Comparison of ENCODE assay signal across 9 cellular contexts in genomic region chr7:22433710-22434460, GRCh38.
A peak's percentile ranks its signal among the peaks of the same experiment; 100 is the strongest.
DNase-seq lines count a peak whose midpoint lies in the region; ATAC-seq and TF ChIP-seq lines count a peak whose summit lies in the region.
"Had no signal": no experiment of that assay in that cellular context is flagged by ENCODE, and none has a peak within 500 bp of the region (broad histone marks: within the 10 kb centered on the region; RNA-seq: fewer than 3 reads in every experiment).

No MANE protein-coding gene starts in this region.

- H4K20me1 ChIP-seq in BLaER1, result no peaks in the 10 kb centered on the region

- ATAC-seq in HG03095 (IDR thresholded peaks at IDR 0.05; ENCODE audit: unreplicated experiment) (no peak), HG02763 (IDR thresholded peaks at IDR 0.05; ENCODE audit: unreplicated experiment) (no peak), HG02884 (IDR thresholded peaks at IDR 0.05; ENCODE audit: unreplicated experiment) (no peak)

- TF ChIP-seq CTCF in choroid plexus epithelial cell (conservative IDR thresholded peaks at IDR 0.05; ENCODE audit: low read depth, low read length), result no peak

- no peaks in the 10 kb centered on the region for H3K27me3 ChIP-seq in BLaER1

- H3K4me3 Mint-ChIP-seq in activated CD4-positive, alpha-beta memory T cell treated with anti-CD3 and anti-CD28 coated beads, Interleukin-2, amount 10 ng/mL, durations not matched to agents 7 days and 5 days, result no peak overlapping the region

- peaks cover 25% of the 10 kb centered on the region for H3K27me3 Mint-ChIP-seq in activated CD4-positive, alpha-beta memory T cell treated with anti-CD3 and anti-CD28 coated beads, Interleukin-2, amount 10 ng/mL, durations not matched to agents 7 days and 5 days

- CTCF ChIA-PET in activated CD4-positive, alpha-beta memory T cell treated with anti-CD3 and anti-CD28 coated beads, Interleukin-2, amount 10 ng/mL, durations not matched to agents 7 days and 5 days (lab: Charles Lee), result no interaction called here

- peaks cover 4% of the 10 kb centered on the region for H3K4me1 Mint-ChIP-seq in activated CD4-positive, alpha-beta memory T cell treated with anti-CD3 and anti-CD28 coated beads, Interleukin-2, amount 10 ng/mL, durations not matched to agents 7 days and 5 days

- no peaks in the 10 kb centered on the region; the same call in 1 of the 2 replicates for H3K36me3 ChIP-seq in BLaER1

- peak overlapping the region; percentile 30 for H3K4me2 ChIP-seq in BLaER1

- H3K4me3 ChIP-seq in BLaER1 (no peak overlapping the region), choroid plexus epithelial cell (ENCODE audit: low read depth, low read length) (no peak overlapping the region)

- no peak overlapping the region for H3K27ac Mint-ChIP-seq in activated CD4-positive, alpha-beta memory T cell treated with anti-CD3 and anti-CD28 coated beads, Interleukin-2, amount 10 ng/mL, durations not matched to agents 7 days and 5 days

- peaks cover 23% of the 10 kb centered on the region for H3K9me3 ChIP-seq in BLaER1

- no peaks in the 10 kb centered on the region for H3K36me3 Mint-ChIP-seq in activated CD4-positive, alpha-beta memory T cell treated with anti-CD3 and anti-CD28 coated beads, Interleukin-2, amount 10 ng/mL, durations not matched to agents 7 days and 5 days (ENCODE audit: low read depth)

- no peaks in the 10 kb centered on the region for H3K9me3 Mint-ChIP-seq in activated CD4-positive, alpha-beta memory T cell treated with anti-CD3 and anti-CD28 coated beads, Interleukin-2, amount 10 ng/mL, durations not matched to agents 7 days and 5 days

- H3K9ac ChIP-seq in BLaER1, result no peak overlapping the region

- POLR2A ChIA-PET in activated CD4-positive, alpha-beta memory T cell treated with anti-CD3 and anti-CD28 coated beads, Interleukin-2, amount 10 ng/mL, durations not matched to agents 7 days and 5 days (lab: Charles Lee), result no interaction called here

- H3K4me1 ChIP-seq in BLaER1, result peaks cover 28% of the 10 kb centered on the region

- H3K27ac ChIP-seq in BLaER1, result no peak overlapping the region

- peak; percentile 83 for DNase-seq in LHCN-M2 (ENCODE audit: low read depth)
- peak; percentile 91 for DNase-seq in choroid plexus epithelial cell (ENCODE audit: low read depth)
- peak; percentile 21 for DNase-seq in left kidney (ENCODE audit: low read depth, low spot score)
- no peak for DNase-seq in activated CD4-positive, alpha-beta memory T cell treated with anti-CD3 and anti-CD28 coated beads, Interleukin-2, amount 10 ng/mL, durations not matched to agents 7 days and 5 days
- DNase-seq: MM.1S had no signal
